Comparison of ENCODE assay signal across 8 cellular contexts in the genomic region with DNA sequence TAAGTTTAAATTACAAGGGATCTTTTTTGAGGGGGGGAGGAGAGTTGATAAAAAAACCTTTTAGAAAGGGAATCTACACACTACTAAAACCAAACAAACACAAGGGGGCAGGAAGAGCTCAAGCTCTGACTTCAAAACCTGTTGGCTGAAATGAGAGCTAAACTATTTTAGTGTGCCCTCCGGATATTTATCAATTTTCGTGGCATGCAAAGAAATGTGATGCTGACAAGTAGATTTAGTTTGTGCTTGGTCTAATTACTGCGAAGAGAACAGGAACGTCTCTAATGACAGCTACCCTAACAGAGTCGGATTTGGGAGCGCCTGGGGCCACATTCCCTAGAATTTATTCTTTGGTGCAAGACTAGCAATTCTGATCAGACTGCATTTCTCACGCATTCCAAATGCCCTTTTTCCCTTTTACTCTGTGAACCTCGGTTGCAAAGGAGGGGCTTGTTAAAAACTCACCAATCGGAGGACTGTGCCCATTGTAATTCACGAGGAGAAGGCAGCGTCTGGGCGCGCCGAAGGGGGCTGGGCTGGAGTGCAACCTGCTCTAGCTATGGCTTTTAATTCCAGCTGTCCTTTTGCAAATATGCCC. TPM values are rescaled to one million over a fixed set of nuclear protein-coding genes. Genes with fewer than 3 reads are reported as not detected.
DNase-seq lines count a peak whose midpoint lies in the region; ATAC-seq, FAIRE-seq and TF ChIP-seq lines count a peak whose summit lies in the region.
"Had no signal": no experiment of that assay in that cellular context is flagged by ENCODE, and none has a peak within 500 bp of the region (broad histone marks: within the 10 kb centered on the region; RNA-seq: fewer than 3 reads in every experiment).

No MANE protein-coding gene starts in this region.

- DNase-seq in SK-N-MC (ENCODE audit: low read depth, low spot score) = peak; percentile 64
- DNase-seq in iPS DF 19.7 (ENCODE audit: low read depth, low spot score) = peak; percentile 61
- DNase-seq in activated CD4-positive, alpha-beta T cell treated with anti-CD3 and anti-CD28 coated beads, Interleukin-2, amount 10 ng/mL, durations not matched to agents 7 days and 5 days = no peak
- no peak for DNase-seq in GM12892 (ENCODE audit: insufficient read length)

- H3K36me3 Mint-ChIP-seq in activated CD4-positive, alpha-beta T cell treated with anti-CD3 and anti-CD28 coated beads, Interleukin-2, amount 10 ng/mL, durations not matched to agents 7 days and 5 days (ENCODE audit: low read depth) = no peaks in the 10 kb centered on the region

- no peaks in the 10 kb centered on the region for H3K4me1 Mint-ChIP-seq in activated CD4-positive, alpha-beta T cell treated with anti-CD3 and anti-CD28 coated beads, Interleukin-2, amount 10 ng/mL, durations not matched to agents 7 days and 5 days

- no peak for TF ChIP-seq POLR2A in GM12892 (IDR thresholded peaks at IDR 0.05; ENCODE audit: low read depth, low read length)

- no peak overlapping the region for H3K4me3 Mint-ChIP-seq in activated CD4-positive, alpha-beta T cell treated with anti-CD3 and anti-CD28 coated beads, Interleukin-2, amount 10 ng/mL, durations not matched to agents 7 days and 5 days

- no peak overlapping the region for H3K27ac Mint-ChIP-seq in activated CD4-positive, alpha-beta T cell treated with anti-CD3 and anti-CD28 coated beads, Interleukin-2, amount 10 ng/mL, durations not matched to agents 7 days and 5 days

- CTCF ChIA-PET in activated CD4-positive, alpha-beta T cell treated with anti-CD3 and anti-CD28 coated beads, Interleukin-2, amount 10 ng/mL, durations not matched to agents 7 days and 5 days (lab: Charles Lee) = interaction anchor here (0.7 kb wide), 1 partner anchor 10 kb away, joined by 3 read pairs; no protein-coding TSS in a partner anchor

- H3K9me3 ChIP-seq in HUES64 (ENCODE audit: insufficient read depth, low read depth, low read length) (no peaks in the 10 kb centered on the region), SK-N-MC (ENCODE audit: low read depth, low read length) (no peaks in the 10 kb centered on the region), skeletal muscle tissue (ENCODE audit: control insufficient read depth in 3 of 3, low read length in 3 of 3) (no peaks in the 10 kb centered on the region)

- no peaks in the 10 kb centered on the region for H3K4me1 ChIP-seq in HUES64 (ENCODE audit: insufficient read depth, low read length)
- peaks cover 9 to 29% (median 14%) of the 10 kb centered on the region in 3 donors for H3K4me1 ChIP-seq in skeletal muscle tissue (ENCODE audit: control insufficient read depth in 3 of 3, insufficient read depth in 3 of 3, low read length in 3 of 3)

- H3K27me3 ChIP-seq in HUES64 (ENCODE audit: insufficient read depth, low read length) (peaks cover 19% of the 10 kb centered on the region), skeletal muscle tissue (ENCODE audit: control insufficient read depth in 3 of 3, insufficient read depth in 3 of 3, low read length in 3 of 3) (peaks cover 0 to 10% (median 0%) of the 10 kb centered on the region in 3 donors)

- WGBS in HUES64 = under 1% methylated on average over 14 of the region's 14 CpGs

- no peak for ATAC-seq in HG02840 (IDR thresholded peaks at IDR 0.05; ENCODE audit: low FRiP score, unreplicated experiment)

- no peak for FAIRE-seq in GM12892 (lab: Jason Lieb, UNC)
- FAIRE-seq: islet of Langerhans had no signal

- H3K27ac ChIP-seq in HUES64 (ENCODE audit: low read depth, low read length) (peak overlapping the region; percentile 8; the same call in 1 of the 2 replicates), SK-N-MC (no peak overlapping the region), skeletal muscle tissue (ENCODE audit: low read depth, low read length) (no peak overlapping the region)

- H3K4me3 ChIP-seq in HUES64 (ENCODE audit: low read length) (peak overlapping the region; percentile 70), SK-N-MC (peak overlapping the region; percentile 77), skeletal muscle tissue (ENCODE audit: low read length in 3 of 3) (peak overlapping the region; percentile 78 to 84 (median 82))

- H3K9ac ChIP-seq in HUES64 (ENCODE audit: low read depth, low read length) (peak overlapping the region; percentile 38; the same call in 1 of the 2 replicates), SK-N-MC (ENCODE audit: insufficient read length) (no peak overlapping the region), skeletal muscle tissue (ENCODE audit: low read depth in 1 of 3, low read length in 3 of 3) (peak overlapping the region; percentile 76 to 86 (median 80))

- H3K9me3 Mint-ChIP-seq in activated CD4-positive, alpha-beta T cell treated with anti-CD3 and anti-CD28 coated beads, Interleukin-2, amount 10 ng/mL, durations not matched to agents 7 days and 5 days = no peaks in the 10 kb centered on the region

- H3K27me3 Mint-ChIP-seq in activated CD4-positive, alpha-beta T cell treated with anti-CD3 and anti-CD28 coated beads, Interleukin-2, amount 10 ng/mL, durations not matched to agents 7 days and 5 days = peaks cover 21% of the 10 kb centered on the region

- POLR2A ChIA-PET in activated CD4-positive, alpha-beta T cell treated with anti-CD3 and anti-CD28 coated beads, Interleukin-2, amount 10 ng/mL, durations not matched to agents 7 days and 5 days (lab: Charles Lee) = interaction anchor here (0.7 kb wide), 1 partner anchor 26 kb away, joined by 3 read pairs; no protein-coding TSS in a partner anchor

- H3K36me3 ChIP-seq in HUES64 (ENCODE audit: insufficient read depth, low read length) (peaks cover 22% of the 10 kb centered on the region), SK-N-MC (ENCODE audit: insufficient read depth, low read length) (no peaks in the 10 kb centered on the region), skeletal muscle tissue (ENCODE audit: control insufficient read depth in 3 of 3, insufficient read depth in 3 of 3, low read length in 3 of 3) (peaks cover 0 to 6% (median 4%) of the 10 kb centered on the region in 3 donors)

RNA-seq across cellular contexts. Expression of gene FREM2, which starts 0.8 kb away (rescaled TPM):
- 7.1 TPM for polyA plus RNA-seq in HUES64 (2013, experiment 1 of 2)
- polyA plus RNA-seq in HUES64 (2013, experiment 2 of 2) = 8.0 TPM
- 7.8 TPM for total RNA-seq in skeletal muscle tissue
- total RNA-seq in activated CD4-positive, alpha-beta T cell treated with anti-CD3 and anti-CD28 coated beads, Interleukin-2, amount 10 ng/mL, durations not matched to agents 7 days and 5 days = not detected
- not detected for polyA plus RNA-seq in GM12892 (2012; ENCODE audit: missing spikeins)

Comparison
In these comparisons a context has a peak if more than half of its experiments do, and no peak if none do; other contexts are left out.
1. DNase-seq: peak in SK-N-MC (single experiment) and iPS DF 19.7 (single experiment); none in activated CD4-positive, alpha-beta T cell treated with anti-CD3 and anti-CD28 coated beads, Interleukin-2, amount 10 ng/mL, durations not matched to agents 7 days and 5 days (single experiment) and GM12892 (single experiment).
2. Peak in every context shown above with its lines, with median percentiles within 50 percentile points of each other: H3K4me3 ChIP-seq.